24 cellular contexts compared by ENCODE assay signal in the genomic region with DNA sequence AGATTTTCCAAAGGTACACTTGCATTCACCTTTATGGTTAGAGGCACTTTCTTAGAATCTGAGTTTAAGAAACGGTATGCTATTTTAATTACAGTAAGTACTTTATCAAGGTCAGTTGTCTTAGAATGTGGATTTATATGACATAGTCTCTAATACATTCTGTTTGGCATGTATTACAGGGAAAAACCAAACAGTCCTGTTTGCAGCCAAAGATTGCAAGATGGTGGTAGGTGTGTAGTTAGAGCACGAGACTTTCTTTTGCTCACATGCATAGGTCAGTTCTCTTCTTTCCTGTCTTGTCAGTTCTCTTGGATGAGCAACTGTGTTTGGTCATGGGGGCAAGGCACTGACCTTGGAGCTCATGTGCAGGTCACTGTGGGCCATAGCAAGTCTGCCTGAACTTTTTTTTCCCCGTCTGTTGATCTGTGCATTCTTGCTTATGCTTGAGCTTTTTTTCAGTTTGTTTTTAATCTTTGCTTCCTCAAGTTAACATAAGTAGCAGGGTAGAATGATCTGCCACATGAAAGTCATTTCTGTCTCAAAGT.
"Had no signal": no experiment of that assay in that cellular context is flagged by ENCODE, and none has a peak within 500 bp of the region (broad histone marks: within the 10 kb centered on the region; RNA-seq: fewer than 3 reads in every experiment).

No MANE protein-coding gene starts in this region.

- ATAC-seq: activated CD4-positive, alpha-beta T cell treated with anti-CD3 and anti-CD28 coated beads for 36 hours; activated naive CD4-positive, alpha-beta T cell treated with anti-CD3 and anti-CD28 coated beads, Interleukin-2, amount 50 U/mL, for 72 hours; activated T-cell treated with anti-CD3 and anti-CD28 coated beads, Interleukin-2, amount 50 U/mL, for 72 hours; gastrocnemius medialis; left lung; sciatic nerve; stimulated activated naive CD8-positive, alpha-beta T cell treated with anti-CD3 and anti-CD28 coated beads, Interleukin-15, Interleukin-2, amounts not matched to agents 100 U/mL and 50 U/mL, for 24 hours had no signal

- H3K9me3 ChIP-seq: gastrocnemius medialis, testis had no signal

- H3K27ac ChIP-seq: epithelial cell of prostate, gastrocnemius medialis, left lung, neural progenitor cell, skin epidermis, testis, transverse colon had no signal

- DNase-seq: activated CD4-positive, alpha-beta T cell treated with anti-CD3 and anti-CD28 coated beads for 36 hours; activated CD4-positive, alpha-beta T cell treated with anti-CD3 and anti-CD28 coated beads, Interleukin-2, amount 50 U/mL, for 4 hours; activated CD4-positive, CD25-positive, alpha-beta regulatory T cell; activated naive CD4-positive, alpha-beta T cell; activated T-cell treated with anti-CD3 and anti-CD28 coated beads for 4 hours; activated T-cell treated with anti-CD3 and anti-CD28 coated beads, Interleukin-2, amount 50 U/mL, for 72 hours; anterior cingulate cortex; effector CD8-positive, alpha-beta T cell; gastrocnemius medialis; glutamatergic neuron; left lung; mammary epithelial cell; naive B cell; occipital lobe; stimulated activated CD4-positive, alpha-beta T cell treated with anti-CD3 and anti-CD28 coated beads, Interleukin-12 subunit alpha, Interleukin-12 subunit beta, amount 100 ng/mL, for 4 hours; stimulated activated CD4-positive, alpha-beta T cell treated with anti-CD3 and anti-CD28 coated beads, Interleukin-4, amount 100 ng/mL, for 1 hour; stimulated activated naive CD8-positive, alpha-beta T cell treated with anti-CD3 and anti-CD28 coated beads, Interleukin-15, Interleukin-2, amounts not matched to agents 100 U/mL and 50 U/mL, for 24 hours; testis; transverse colon had no signal

- H2AFZ ChIP-seq: neural progenitor cell had no signal

- H3K27me3 ChIP-seq: gastrocnemius medialis, left lung, neural progenitor cell, testis, transverse colon had no signal

- H3K36me3 ChIP-seq: gastrocnemius medialis, left lung, neural progenitor cell, transverse colon had no signal

- H3K4me1 ChIP-seq: testis had no signal

- H3K4me2 ChIP-seq: neural progenitor cell had no signal

- H3K9ac ChIP-seq: neural progenitor cell had no signal

- H3K4me3 ChIP-seq: gastrocnemius medialis, left lung, neural progenitor cell, skin epidermis, testis, transverse colon had no signal
